Comparison of ENCODE assay signal across 18 cellular contexts in the genomic region with DNA sequence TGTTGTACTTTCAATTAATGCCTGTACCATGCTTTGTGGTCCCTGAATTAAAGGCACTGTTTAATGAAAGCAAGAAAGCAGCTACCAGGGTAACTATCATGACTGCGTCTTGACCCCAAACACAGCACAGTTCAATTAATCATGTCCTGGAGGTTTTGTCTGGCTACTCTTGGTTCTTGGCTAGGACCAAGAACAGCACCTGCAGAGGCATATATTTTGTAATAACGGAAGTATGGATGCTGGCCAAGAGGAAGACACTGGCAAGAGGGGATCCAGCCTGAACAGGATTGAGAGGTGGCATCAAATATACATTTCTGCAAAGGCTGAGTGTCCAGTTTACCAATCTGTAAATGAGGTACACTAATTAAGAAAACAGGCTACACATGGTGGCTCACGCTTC.
"Had no signal": no experiment of that assay in that cellular context is flagged by ENCODE, and none has a peak within 500 bp of the region (broad histone marks: within the 10 kb centered on the region; RNA-seq: fewer than 3 reads in every experiment).

No MANE protein-coding gene starts in this region.

- H3K9me3 ChIP-seq: ascending aorta, spleen had no signal

- H3K4me3 Mint-ChIP-seq: nephron progenitor cell; stimulated activated naive B cell treated with anti-CD40 and anti-IgM and Interleukin-4, amounts not matched to agents 10 μg/mL and 1 μg/mL and 100 μg/mL, for 72 hours had no signal

- H3K9me3 Mint-ChIP-seq: stimulated activated naive B cell treated with anti-CD40 and anti-IgM and Interleukin-4, amounts not matched to agents 10 μg/mL and 1 μg/mL and 100 μg/mL, for 72 hours had no signal

- H3K36me3 ChIP-seq: ascending aorta, spleen, WERI-Rb-1 had no signal

- ATAC-seq: left ventricle myocardium superior; sciatic nerve; stimulated activated naive B cell treated with anti-CD40 and anti-IgM and Interleukin-4, amounts not matched to agents 10 μg/mL and 1 μg/mL and 100 μg/mL, for 72 hours had no signal

- H3K27me3 ChIP-seq: ascending aorta, spleen had no signal

- H3K4me1 ChIP-seq: ascending aorta had no signal

- H3K4me3 ChIP-seq: ascending aorta, coronary artery, spleen had no signal

- H3K27ac Mint-ChIP-seq: nephron progenitor cell had no signal

- DNase-seq: activated CD4-positive, alpha-beta T cell treated with anti-CD3 and anti-CD28 coated beads for 4 hours; activated CD8-positive, alpha-beta memory T cell treated with anti-CD3 and anti-CD28 coated beads for 24 hours; activated effector memory CD4-positive, alpha-beta T cell treated with anti-CD3 and anti-CD28 coated beads, Interleukin-2, amount 50 U/mL, for 16 hours; hippocampal formation; left ventricle myocardium superior; mesenchymal stem cell; nephron progenitor cell; spleen; stimulated activated CD4-positive, alpha-beta T cell treated with anti-CD3 and anti-CD28 coated beads, Interleukin-1b, Interleukin-23, amount 100 ng/mL, for 48 hours; stimulated activated naive B cell treated with anti-CD40 and anti-IgM and Interleukin-4, amounts not matched to agents 10 μg/mL and 1 μg/mL and 100 μg/mL, for 72 hours; substantia nigra; SW 1271; T1000; trophoblast cell; WERI-Rb-1 had no signal

- H3K27me3 Mint-ChIP-seq: stimulated activated naive B cell treated with anti-CD40 and anti-IgM and Interleukin-4, amounts not matched to agents 10 μg/mL and 1 μg/mL and 100 μg/mL, for 72 hours had no signal

- H3K27ac ChIP-seq: ascending aorta, coronary artery, WERI-Rb-1 had no signal
